ENCODE assay signal across 17 cellular contexts in genomic region chr3:56818156-56818985, GRCh38. TPM values are rescaled to one million over a fixed set of nuclear protein-coding genes. Genes with fewer than 3 reads are reported as not detected.
DNase-seq lines count a peak whose midpoint lies in the region; ATAC-seq and TF ChIP-seq lines count a peak whose summit lies in the region.
"Had no signal": no experiment of that assay in that cellular context is flagged by ENCODE, and none has a peak within 500 bp of the region (broad histone marks: within the 10 kb centered on the region; RNA-seq: fewer than 3 reads in every experiment).

No MANE protein-coding gene starts in this region.

- H3K27me3 ChIP-seq in mammary epithelial cell (ENCODE audit: insufficient read depth, low read length) (no peaks in the 10 kb centered on the region), HCT116 (ENCODE audit: insufficient read depth, low read length) (no peaks in the 10 kb centered on the region)

- H3K4me1 Mint-ChIP-seq in MCF 10A (ENCODE audit: insufficient read depth, unreplicated experiment): peaks cover 4% of the 10 kb centered on the region
- H3K4me1 Mint-ChIP-seq in effector memory CD8-positive, alpha-beta T cell (ENCODE audit: low read depth in 2 of 2): peaks cover 32 to 68% of the 10 kb centered on the region in 2 donors
- peaks cover 26% of the 10 kb centered on the region for H3K4me1 Mint-ChIP-seq in type B pancreatic cell (ENCODE audit: unreplicated experiment)

- ATAC-seq in HCT116: peak; percentile 75
- no peak for ATAC-seq in effector memory CD8-positive, alpha-beta T cell (replicated peaks)
- ATAC-seq in HG03442 (IDR thresholded peaks at IDR 0.05; ENCODE audit: unreplicated experiment): no peak

- H3K4me3 ChIP-seq in mammary epithelial cell (replicated peaks in 1 of 3; ENCODE audit: insufficient read depth in 1 of 3, low read depth in 2 of 3, low read length in 3 of 3) (no peak overlapping the region), HCT116 (replicated peaks in 1 of 2; ENCODE audit: low read depth in 1 of 2, low read length in 2 of 2) (no peak overlapping the region; a peak in 1 of 4 replicates)

- DNase-seq in mammary epithelial cell: no peak
- DNase-seq in MCF 10A (ENCODE audit: unreplicated experiment): no peak
- DNase-seq in HCT116 (ENCODE audit: low read depth, low spot score): peak; percentile 37
- no peak for DNase-seq in effector memory CD8-positive, alpha-beta T cell
- DNase-seq in type B pancreatic cell (ENCODE audit: extremely low spot score, unreplicated experiment): no peak
- no peak for DNase-seq in mesenteric fat pad (ENCODE audit: low spot score)
- DNase-seq: GF-D8, GOT3, IMR-90, Karpas-422, MM.1S, NCI-H1105, NCI-H187, NCI-H446 treated with DMSO at 0.1 percent for 48 hours, NCI-H82 had no signal

- CTCF ChIA-PET in mammary epithelial cell (lab: Charles Lee; ENCODE audit: low non-redundant PET) (no interaction called here), MCF 10A (lab: Yijun Ruan, JAX) (interaction anchor here (1.5 to 4.5 kb wide), 2 partner anchors 12 to 17 kb away, joined by 4 to 37 read pairs; partner anchors contain the start of gene ARHGEF3), HCT116 (lab: Charles Lee) (interaction anchor here (1.0 to 2.4 kb wide), 2 partner anchors 17 to 19 kb away, joined by 3 to 8 read pairs; partner anchors contain the start of gene ARHGEF3)

- WGBS in mammary epithelial cell (ENCODE audit: low coverage, missing lambda C conversion rate): 30% methylated on average over 6 of the region's 6 CpGs

- H3K9me3 Mint-ChIP-seq in MCF 10A (ENCODE audit: unreplicated experiment) (no peaks in the 10 kb centered on the region), type B pancreatic cell (no peaks in the 10 kb centered on the region)
- no peaks in the 10 kb centered on the region for H3K9me3 Mint-ChIP-seq in effector memory CD8-positive, alpha-beta T cell

- no peak for TF ChIP-seq CTCF in mammary epithelial cell (conservative IDR thresholded peaks at IDR 0.05 in 1 of 2, IDR thresholded peaks at IDR 0.05 in 1 of 2; ENCODE audit: extremely low read depth in 1 of 2, insufficient read depth in 1 of 2, low read depth in 1 of 2, low read length in 2 of 2)
- TF ChIP-seq CTCF in MCF 10A (IDR thresholded peaks at IDR 0.05; ENCODE audit: unreplicated experiment): no peak
- no peak for TF ChIP-seq CTCF in HCT116 (IDR thresholded peaks at IDR 0.05 in 2 of 3, conservative IDR thresholded peaks at IDR 0.05 in 1 of 3; ENCODE audit: borderline replicate concordance in 1 of 3, insufficient read depth in 1 of 3, low read depth in 2 of 3, low read length in 2 of 3)
- TF ChIP-seq CTCF in type B pancreatic cell (conservative IDR thresholded peaks at IDR 0.05): no peak

- dilution Hi-C loops in mammary epithelial cell (cut with HindIII; ENCODE audit: low sequenced_read_pairs): loop anchor here (5.0 to 10.0 kb wide), 2 partner anchors 46 to 164 kb away; no protein-coding TSS in a partner anchor

- no peak for TF ChIP-seq POLR2A in HCT116 (IDR thresholded peaks at IDR 0.05; ENCODE audit: borderline replicate concordance, extremely low read depth, insufficient read depth, insufficient read length)

- H3K27ac ChIP-seq in mammary epithelial cell (ENCODE audit: insufficient read depth, low read depth, low read length) (no peak overlapping the region), HCT116 (ENCODE audit: low read depth, low read length) (peak overlapping the region; percentile 42; the same call in 1 of the 2 replicates)
- H3K27ac ChIP-seq: RWPE1 had no signal

- H3K36me3 ChIP-seq in mammary epithelial cell (ENCODE audit: insufficient read depth, low read length): no peaks in the 10 kb centered on the region
- H3K36me3 ChIP-seq in HCT116 (ENCODE audit: control insufficient read depth in 1 of 2, insufficient read depth in 2 of 2, low read length in 2 of 2): no peaks in the 10 kb centered on the region

- in situ Hi-C loops in mammary epithelial cell (cut with MboI; ENCODE audit: low sequenced_read_pairs in 2 of 2): no loop called here

- H4K20me1 ChIP-seq in mammary epithelial cell (ENCODE audit: insufficient read depth, low read length) (no peaks in the 10 kb centered on the region), HCT116 (ENCODE audit: insufficient read depth) (no peaks in the 10 kb centered on the region)

- BruUV-seq in mammary epithelial cell (replicated peaks; lab: Mats Ljungman, UMichigan) (no TSS peak), MCF 10A (replicated peaks; lab: Mats Ljungman, UMichigan) (no TSS peak), HCT116 (replicated peaks; lab: Mats Ljungman, UMichigan) (no TSS peak)

- H3K9me2 ChIP-seq in HCT116 (ENCODE audit: insufficient read depth): no peaks in the 10 kb centered on the region

- POLR2A ChIA-PET in MCF 10A (lab: Yijun Ruan, JAX) (interaction anchor here (0.6 to 1.8 kb wide), 3 partner anchors 26 to 738 kb away, joined by 3 to 4 read pairs (median 3); partner anchors contain the start of gene PDE12), HCT116 (lab: Charles Lee) (no interaction called here)

- RAD21 ChIA-PET in HCT116 (lab: Charles Lee; ENCODE audit: low non-redundant PET in 1 of 2, low total read pairs in 2 of 2, uncharacterized antibody in 2 of 2, unreplicated experiment in 2 of 2): interaction anchor here in 1 of 2 experiments (0.7 kb wide), 1 partner anchor 135 kb away, joined by 3 read pairs; the partner anchor contains the start of gene TASOR

- no peaks in the 10 kb centered on the region for H3K79me2 ChIP-seq in mammary epithelial cell (ENCODE audit: insufficient read depth, low read length)
- H3K79me2 ChIP-seq in HCT116 (ENCODE audit: insufficient read depth, low read length): no peaks in the 10 kb centered on the region

- H3K27me3 Mint-ChIP-seq in MCF 10A (ENCODE audit: insufficient read depth, unreplicated experiment) (no peaks in the 10 kb centered on the region), type B pancreatic cell (no peaks in the 10 kb centered on the region)
- H3K27me3 Mint-ChIP-seq in effector memory CD8-positive, alpha-beta T cell: no peaks in the 10 kb centered on the region

- no peaks in the 10 kb centered on the region for H3K36me3 Mint-ChIP-seq in MCF 10A (ENCODE audit: insufficient read depth, unreplicated experiment)
- H3K36me3 Mint-ChIP-seq in effector memory CD8-positive, alpha-beta T cell (ENCODE audit: insufficient read depth): no peaks in the 10 kb centered on the region
- H3K36me3 Mint-ChIP-seq in type B pancreatic cell: no peaks in the 10 kb centered on the region

- peak overlapping the region; percentile 23 for H2AFZ ChIP-seq in mammary epithelial cell (ENCODE audit: low read depth, low read length)
- H2AFZ ChIP-seq in HCT116 (ENCODE audit: low read depth, low read length, poor library complexity, severe bottlenecking): no peak overlapping the region

- intact Hi-C loops in mammary epithelial cell (cut with micrococcal nuclease) (no loop called here), MCF 10A (cut with micrococcal nuclease) (no loop called here), HCT116 (cut with micrococcal nuclease) (no loop called here)

- H3K27ac Mint-ChIP-seq in MCF 10A (ENCODE audit: low read depth, unreplicated experiment) (no peak overlapping the region), type B pancreatic cell (peak overlapping the region; percentile 49)
- H3K27ac Mint-ChIP-seq in effector memory CD8-positive, alpha-beta T cell: peak overlapping the region; percentile 73 to 82

- H3K4me3 Mint-ChIP-seq in MCF 10A (ENCODE audit: unreplicated experiment) (no peak overlapping the region), type B pancreatic cell (no peak overlapping the region)
- no peak overlapping the region for H3K4me3 Mint-ChIP-seq in effector memory CD8-positive, alpha-beta T cell

- H3K9ac ChIP-seq in mammary epithelial cell (ENCODE audit: insufficient read depth, low read length): no peak overlapping the region
- H3K9ac ChIP-seq in HCT116 (ENCODE audit: low read length): no peak overlapping the region; the same call in 1 of the 2 replicates

- H3K4me1 ChIP-seq in mammary epithelial cell (ENCODE audit: insufficient read depth, low read length) (peaks cover 24% of the 10 kb centered on the region), HCT116 (ENCODE audit: control insufficient read depth in 1 of 2, insufficient read depth in 2 of 2, low read length in 2 of 2) (peaks cover 36 to 45% of the 10 kb centered on the region in 2 experiments)

- no peak for TF ChIP-seq RAD21 in HCT116 (IDR thresholded peaks at IDR 0.05; ENCODE audit: low read depth)

- no peak overlapping the region for H3K4me2 ChIP-seq in mammary epithelial cell (ENCODE audit: insufficient read depth, low read depth, low read length)
- peak overlapping the region; percentile 53 for H3K4me2 ChIP-seq in HCT116 (ENCODE audit: low read length)

- H3K9me3 ChIP-seq in mammary epithelial cell (replicated peaks; ENCODE audit: insufficient read depth, low read length) (no peaks in the 10 kb centered on the region), HCT116 (ENCODE audit: control insufficient read depth in 1 of 2, insufficient read depth in 1 of 2, low read depth in 1 of 2, low read length in 2 of 2) (no peaks in the 10 kb centered on the region)

TF ChIP-seq in HCT116, 20 proteins besides CTCF, POLR2A, EP300 and RAD21 (continues in another document):
- no peak for TF ChIP-seq POLR2AphosphoS5 (IDR thresholded peaks at IDR 0.05; ENCODE audit: low read depth, low read length)
- no peak for TF ChIP-seq ELF1 (IDR thresholded peaks at IDR 0.05; ENCODE audit: borderline replicate concordance, low read depth)
- TF ChIP-seq EZH2 (IDR thresholded peaks at IDR 0.05): no peak
- no peak for TF ChIP-seq FOSL1 (IDR thresholded peaks at IDR 0.05; ENCODE audit: low read depth)
- no peak for TF ChIP-seq ZBTB33 (IDR thresholded peaks at IDR 0.05; ENCODE audit: extremely low read depth, insufficient replicate concordance, low read length)
- no peak for TF ChIP-seq CBX3 (IDR thresholded peaks at IDR 0.05; ENCODE audit: low read depth)

RNA-seq across cellular contexts. Expression of gene ARHGEF3, which starts 16.6 kb away (rescaled TPM):
- 10 to 100 TPM; 17.5 to 43.7 TPM for total RNA-seq in mammary epithelial cell
- polyA plus RNA-seq in mammary epithelial cell: 30.8 TPM
- polyA minus RNA-seq in mammary epithelial cell: 44.5 TPM
- 10.6 and 13.1 TPM in 2 replicates for total RNA-seq in MCF 10A (2022)
- total RNA-seq in HCT116 (2021; ENCODE audit: unreplicated experiment): 18.1 TPM
- polyA plus RNA-seq in HCT116 (2012): 15.4 and 16.6 TPM in 2 replicates
- total RNA-seq in type B pancreatic cell (ENCODE audit: low replicate concordance): 20.9 and 32.6 TPM in 2 replicates
- total RNA-seq in mesenteric fat pad: 17.0 TPM
